Comparison of ENCODE assay signal across 22 cellular contexts in genomic region chr5:26757941-26758340, GRCh38.
DNase-seq lines count a peak whose midpoint lies in the region; ATAC-seq, FAIRE-seq and TF ChIP-seq lines count a peak whose summit lies in the region.
"Had no signal": no experiment of that assay in that cellular context is flagged by ENCODE, and none has a peak within 500 bp of the region (broad histone marks: within the 10 kb centered on the region; RNA-seq: fewer than 3 reads in every experiment).

No MANE protein-coding gene starts in this region.

- H3K4me3 ChIP-seq in MM.1S (ENCODE audit: low read length) (no peak overlapping the region), PC-3 (ENCODE audit: low read length) (no peak overlapping the region), bronchial epithelial cell (ENCODE audit: low read depth, low read length) (no peak overlapping the region), esophagus muscularis mucosa (no peak overlapping the region)
- H3K4me3 ChIP-seq: dorsolateral prefrontal cortex, heart right ventricle, tibial artery had no signal

- CTCF ChIA-PET in PC-3 (lab: Charles Lee): no interaction called here

- TF ChIP-seq CTCF in MM.1S (IDR thresholded peaks at IDR 0.05; ENCODE audit: low read length) (no peak), PC-3 (conservative IDR thresholded peaks at IDR 0.05; ENCODE audit: low read depth, low read length) (no peak), bronchial epithelial cell (IDR thresholded peaks at IDR 0.05; ENCODE audit: insufficient read depth, low read length, severe bottlenecking) (no peak), esophagus muscularis mucosa (IDR thresholded peaks at IDR 0.05) (no peak)

- H3K27me3 ChIP-seq in MM.1S (replicated peaks; ENCODE audit: insufficient read depth, low read length): no peaks in the 10 kb centered on the region
- H3K27me3 ChIP-seq in PC-3 (ENCODE audit: low read length): no peaks in the 10 kb centered on the region
- no peaks in the 10 kb centered on the region for H3K27me3 ChIP-seq in bronchial epithelial cell (ENCODE audit: control insufficient read depth, insufficient read depth, low read length)
- no peaks in the 10 kb centered on the region for H3K27me3 ChIP-seq in esophagus muscularis mucosa
- H3K27me3 ChIP-seq: dorsolateral prefrontal cortex, heart right ventricle, tibial artery had no signal

- H3K4me1 ChIP-seq in MM.1S (ENCODE audit: low read length): no peaks in the 10 kb centered on the region
- H3K4me1 ChIP-seq in PC-3 (ENCODE audit: insufficient read depth, low read length): no peaks in the 10 kb centered on the region
- no peaks in the 10 kb centered on the region for H3K4me1 ChIP-seq in esophagus muscularis mucosa
- H3K4me1 ChIP-seq: heart right ventricle, tibial artery had no signal

- TF ChIP-seq EP300 in esophagus muscularis mucosa (IDR thresholded peaks at IDR 0.05): no peak

- no peak for TF ChIP-seq POLR2A in esophagus muscularis mucosa (IDR thresholded peaks at IDR 0.05; ENCODE audit: low read depth)

- H3K36me3 ChIP-seq in MM.1S (replicated peaks; ENCODE audit: insufficient read depth, low read length): no peaks in the 10 kb centered on the region
- no peaks in the 10 kb centered on the region for H3K36me3 ChIP-seq in PC-3 (ENCODE audit: low read depth, low read length)
- no peaks in the 10 kb centered on the region for H3K36me3 ChIP-seq in bronchial epithelial cell (ENCODE audit: control insufficient read depth, insufficient read depth, low read length)
- no peaks in the 10 kb centered on the region for H3K36me3 ChIP-seq in esophagus muscularis mucosa
- H3K36me3 ChIP-seq: heart right ventricle, tibial artery had no signal

- no peak overlapping the region for H3K27ac ChIP-seq in MM.1S (ENCODE audit: low read length)
- H3K27ac ChIP-seq in PC-3 (ENCODE audit: low read length): no peak overlapping the region
- H3K27ac ChIP-seq in esophagus muscularis mucosa (replicated peaks in 1 of 4): no peak overlapping the region
- H3K27ac ChIP-seq: dorsolateral prefrontal cortex, heart right ventricle, tibial artery had no signal

- no peaks in the 10 kb centered on the region for H3K9me2 ChIP-seq in MM.1S (replicated peaks; ENCODE audit: insufficient read depth, low read length)
- H3K9me2 ChIP-seq in PC-3 (replicated peaks; ENCODE audit: low read length): no peaks in the 10 kb centered on the region; the same call in 1 of the 2 replicates

- H3K9ac ChIP-seq in MM.1S (ENCODE audit: low read length): no peak overlapping the region
- H3K9ac ChIP-seq in PC-3 (ENCODE audit: low read length): no peak overlapping the region

- POLR2A ChIA-PET in PC-3 (lab: Charles Lee; ENCODE audit: unreplicated experiment): no interaction called here

- ATAC-seq in PC-3: peak; percentile 43
- ATAC-seq in HG02938 (IDR thresholded peaks at IDR 0.05; ENCODE audit: unreplicated experiment): no peak
- ATAC-seq: activated T-cell treated with anti-CD3 and anti-CD28 coated beads, Interleukin-2, amount 50 U/mL, for 72 hours; CD8-positive, alpha-beta T cell; heart right ventricle; naive thymus-derived CD4-positive, alpha-beta T cell had no signal

- H3K9me3 ChIP-seq in MM.1S (replicated peaks; ENCODE audit: insufficient read depth, low read length): no peaks in the 10 kb centered on the region
- no peaks in the 10 kb centered on the region for H3K9me3 ChIP-seq in PC-3 (ENCODE audit: low read length)
- H3K9me3 ChIP-seq in esophagus muscularis mucosa: no peaks in the 10 kb centered on the region
- H3K9me3 ChIP-seq: tibial artery had no signal

- intact Hi-C loops in PC-3 (cut with micrococcal nuclease): no loop called here
- intact Hi-C loops in esophagus muscularis mucosa (cut with DNase I): no loop called here

- WGBS in esophagus muscularis mucosa: 66% methylated on average over 2 of the region's 2 CpGs

- FAIRE-seq in bronchial epithelial cell (lab: Jason Lieb, UNC): no peak
- FAIRE-seq: endothelial cell of umbilical vein had no signal

- H3K79me2 ChIP-seq in MM.1S (ENCODE audit: low read length): no peaks in the 10 kb centered on the region
- no peaks in the 10 kb centered on the region for H3K79me2 ChIP-seq in PC-3 (ENCODE audit: low read length)

- H4K20me1 ChIP-seq in MM.1S (ENCODE audit: insufficient read depth, low read length) (no peaks in the 10 kb centered on the region), PC-3 (ENCODE audit: low read length) (no peaks in the 10 kb centered on the region)

- DNase-seq in GF-D8 (lab: John Stamatoyannopoulos, UW): peak; percentile 9
- DNase-seq in MM.1S: peak; percentile 33
- peak; percentile 54 for DNase-seq in PC-3
- DNase-seq in bronchial epithelial cell (ENCODE audit: low read depth): peak; percentile 38
- DNase-seq in esophagus muscularis mucosa (ENCODE audit: extremely low spot score): no peak
- DNase-seq in EL: no peak
- no peak for DNase-seq in NCI-H2227 treated with DMSO at 0.1 percent for 48 hours (lab: John Stamatoyannopoulos, UW)
- DNase-seq: activated T-cell treated with anti-CD3 and anti-CD28 coated beads, Interleukin-2, amount 50 U/mL, for 72 hours; aorta; CD8-positive, alpha-beta T cell; DMS79; dorsolateral prefrontal cortex; heart right ventricle; naive thymus-derived CD4-positive, alpha-beta T cell; NCI-H1092; NCI-H2081; NCI-H510A; retina; stimulated activated CD4-positive, alpha-beta T cell treated with anti-CD3 and anti-CD28 coated beads, Interleukin-4, amount 100 ng/mL, for 4 hours; tibial artery had no signal

- no peak overlapping the region for H3K4me2 ChIP-seq in MM.1S (ENCODE audit: low read depth, low read length)
- H3K4me2 ChIP-seq in PC-3 (ENCODE audit: low read length): no peak overlapping the region

- no TSS peak for BruUV-seq in PC-3 (replicated peaks; lab: Mats Ljungman, UMichigan)

- H3F3A ChIP-seq in MM.1S (ENCODE audit: insufficient read depth, low read length): no peaks in the 10 kb centered on the region
- no peaks in the 10 kb centered on the region for H3F3A ChIP-seq in PC-3 (ENCODE audit: low read length, unreplicated experiment)

- H2AFZ ChIP-seq in MM.1S (ENCODE audit: low read length): no peak overlapping the region
- H2AFZ ChIP-seq in PC-3 (ENCODE audit: low read length): peak overlapping the region; percentile 8; the same call in 1 of the 2 replicates

Comparison
In these comparisons a context has a peak if more than half of its experiments do, and no peak if none do; other contexts are left out.
1. DNase-seq: peak in GF-D8 (single experiment), MM.1S (single experiment), PC-3 (single experiment) and bronchial epithelial cell (single experiment); none in esophagus muscularis mucosa (single experiment), EL (single experiment) and NCI-H2227 treated with DMSO at 0.1 percent for 48 hours (single experiment).